8 cellular contexts compared by ENCODE assay signal in the genomic region with DNA sequence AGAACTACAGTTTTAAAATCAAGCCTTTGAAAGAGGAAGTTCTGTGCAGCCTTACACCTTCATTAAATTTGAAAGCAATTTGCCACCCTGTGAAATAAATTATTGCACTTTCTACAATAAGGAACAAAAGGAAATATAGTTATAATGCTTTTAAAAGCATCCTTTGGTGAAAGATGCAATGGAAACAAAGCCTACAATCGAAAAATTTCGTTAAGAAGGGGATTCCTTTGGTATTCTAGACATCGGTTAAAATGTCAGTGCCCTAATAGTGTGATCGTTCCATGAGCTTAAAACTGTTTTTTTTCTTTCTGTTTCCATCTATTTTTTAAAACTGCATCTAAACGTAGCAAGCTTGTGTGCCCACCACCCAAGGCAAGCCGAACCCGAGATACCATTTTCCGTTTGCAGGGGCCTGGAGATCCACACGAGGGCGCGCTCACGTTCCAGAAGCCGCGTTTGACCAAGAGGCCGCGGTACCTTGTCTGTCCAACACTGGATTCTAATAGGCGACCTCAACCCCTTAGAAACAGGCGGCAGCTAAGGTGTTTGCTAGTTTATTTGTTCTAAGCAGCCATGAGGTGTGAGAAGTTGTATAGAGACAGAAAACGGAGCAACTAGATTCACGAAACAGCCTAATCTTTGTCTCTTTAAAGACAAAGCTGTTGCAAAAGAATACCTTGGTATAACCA.
DNase-seq lines count a peak whose midpoint lies in the region; ATAC-seq, FAIRE-seq and TF ChIP-seq lines count a peak whose summit lies in the region.

No MANE protein-coding gene starts in this region.

- ATAC-seq in HG02588 (IDR thresholded peaks at IDR 0.05; ENCODE audit: unreplicated experiment): no peak
- no peak for ATAC-seq in GM18870 (IDR thresholded peaks at IDR 0.05; ENCODE audit: unreplicated experiment)

- CTCF ChIA-PET in RWPE1 (lab: Yijun Ruan, JAX): interaction anchor here (0.6 to 1.9 kb wide), 5 partner anchors 10 to 443 kb away, joined by 3 to 6 read pairs (median 4); no protein-coding TSS in a partner anchor

- DNase-seq in DMS53 treated with DMSO at 0.1 percent for 48 hours (lab: John Stamatoyannopoulos, UW; ENCODE audit: unreplicated experiment) (peak; percentile 80), HUDEP-2 (lab: John Stamatoyannopoulos, UW; ENCODE audit: unreplicated experiment in 76 of 76) (peak in 39 of 76 experiments; percentile 7 to 60 (median 22)), RWPE1 (ENCODE audit: low spot score) (no peak), germinal center (ENCODE audit: low spot score) (peak; percentile 41), urothelium cell line (ENCODE audit: low spot score) (peak; percentile 69), NOMO-1 treated with DMSO at 0.1 percent for 48 hours (lab: John Stamatoyannopoulos, UW; ENCODE audit: unreplicated experiment) (no peak)

- no peak overlapping the region for H3K27ac ChIP-seq in RWPE1

- POLR2A ChIA-PET in RWPE1 (lab: Yijun Ruan, JAX; ENCODE audit: low non-redundant PET): no interaction called here

- TF ChIP-seq CTCF in RWPE1 (conservative IDR thresholded peaks at IDR 0.05; ENCODE audit: low read depth): peak; percentile 95

- FAIRE-seq in urothelium cell line (lab: Jason Lieb, UNC): no peak

Comparison
In these comparisons a context has a peak if more than half of its experiments do, and no peak if none do; other contexts are left out.
1. DNase-seq: peak in DMS53 treated with DMSO at 0.1 percent for 48 hours (single experiment), HUDEP-2 (39 of 76), germinal center (single experiment) and urothelium cell line (single experiment); none in RWPE1 (single experiment) and NOMO-1 treated with DMSO at 0.1 percent for 48 hours (single experiment).